1 cellular context compared by ENCODE assay signal in the genomic region with DNA sequence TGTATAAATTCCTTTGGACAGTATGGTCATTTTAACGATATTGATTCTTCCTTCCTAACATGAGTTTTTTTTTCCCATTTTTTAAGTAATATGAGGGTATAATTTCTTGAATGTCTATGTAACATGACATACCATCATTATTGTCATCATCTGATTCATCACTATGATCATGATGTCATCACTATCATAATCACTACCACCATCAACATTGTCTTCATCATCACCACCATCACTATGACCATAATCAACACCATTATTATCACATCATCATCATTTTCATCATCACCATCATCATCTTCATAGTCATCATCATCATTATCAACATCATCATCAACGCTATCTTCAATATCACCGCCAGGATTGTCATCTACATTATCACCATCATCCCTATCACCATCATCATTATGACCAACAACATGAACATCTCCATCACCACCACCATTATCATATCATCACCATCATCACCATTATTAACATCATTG.
TF ChIP-seq lines count a peak whose summit lies in the region.

No MANE protein-coding gene starts in this region.

TF ChIP-seq in HepG2, 621 proteins besides CTCF, POLR2A, EP300 and RAD21 (continued from another document):
- TF ChIP-seq, protein P1, sequence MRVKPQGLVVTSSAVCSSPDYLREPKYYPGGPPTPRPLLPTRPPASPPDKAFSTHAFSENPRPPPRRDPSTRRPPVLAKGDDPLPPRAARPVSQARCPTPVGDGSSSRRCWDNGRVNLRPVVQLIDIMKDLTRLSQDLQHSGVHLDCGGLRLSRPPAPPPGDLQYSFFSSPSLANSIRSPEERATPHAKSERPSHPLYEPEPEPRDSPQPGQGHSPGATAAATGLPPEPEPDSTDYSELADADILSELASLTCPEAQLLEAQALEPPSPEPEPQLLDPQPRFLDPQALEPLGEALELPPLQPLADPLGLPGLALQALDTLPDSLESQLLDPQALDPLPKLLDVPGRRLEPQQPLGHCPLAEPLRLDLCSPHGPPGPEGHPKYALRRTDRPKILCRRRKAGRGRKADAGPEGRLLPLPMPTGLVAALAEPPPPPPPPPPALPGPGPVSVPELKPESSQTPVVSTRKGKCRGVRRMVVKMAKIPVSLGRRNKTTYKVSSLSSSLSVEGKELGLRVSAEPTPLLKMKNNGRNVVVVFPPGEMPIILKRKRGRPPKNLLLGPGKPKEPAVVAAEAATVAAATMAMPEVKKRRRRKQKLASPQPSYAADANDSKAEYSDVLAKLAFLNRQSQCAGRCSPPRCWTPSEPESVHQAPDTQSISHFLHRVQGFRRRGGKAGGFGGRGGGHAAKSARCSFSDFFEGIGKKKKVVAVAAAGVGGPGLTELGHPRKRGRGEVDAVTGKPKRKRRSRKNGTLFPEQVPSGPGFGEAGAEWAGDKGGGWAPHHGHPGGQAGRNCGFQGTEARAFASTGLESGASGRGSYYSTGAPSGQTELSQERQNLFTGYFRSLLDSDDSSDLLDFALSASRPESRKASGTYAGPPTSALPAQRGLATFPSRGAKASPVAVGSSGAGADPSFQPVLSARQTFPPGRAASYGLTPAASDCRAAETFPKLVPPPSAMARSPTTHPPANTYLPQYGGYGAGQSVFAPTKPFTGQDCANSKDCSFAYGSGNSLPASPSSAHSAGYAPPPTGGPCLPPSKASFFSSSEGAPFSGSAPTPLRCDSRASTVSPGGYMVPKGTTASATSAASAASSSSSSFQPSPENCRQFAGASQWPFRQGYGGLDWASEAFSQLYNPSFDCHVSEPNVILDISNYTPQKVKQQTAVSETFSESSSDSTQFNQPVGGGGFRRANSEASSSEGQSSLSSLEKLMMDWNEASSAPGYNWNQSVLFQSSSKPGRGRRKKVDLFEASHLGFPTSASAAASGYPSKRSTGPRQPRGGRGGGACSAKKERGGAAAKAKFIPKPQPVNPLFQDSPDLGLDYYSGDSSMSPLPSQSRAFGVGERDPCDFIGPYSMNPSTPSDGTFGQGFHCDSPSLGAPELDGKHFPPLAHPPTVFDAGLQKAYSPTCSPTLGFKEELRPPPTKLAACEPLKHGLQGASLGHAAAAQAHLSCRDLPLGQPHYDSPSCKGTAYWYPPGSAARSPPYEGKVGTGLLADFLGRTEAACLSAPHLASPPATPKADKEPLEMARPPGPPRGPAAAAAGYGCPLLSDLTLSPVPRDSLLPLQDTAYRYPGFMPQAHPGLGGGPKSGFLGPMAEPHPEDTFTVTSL (CRISPR knock-in tag; IDR thresholded peaks at IDR 0.05; ENCODE audit: borderline replicate concordance): no peak
- TF ChIP-seq KAT2B (IDR thresholded peaks at IDR 0.05; ENCODE audit: borderline replicate concordance, low read depth, low read length): no peak
- TF ChIP-seq, protein P2, sequence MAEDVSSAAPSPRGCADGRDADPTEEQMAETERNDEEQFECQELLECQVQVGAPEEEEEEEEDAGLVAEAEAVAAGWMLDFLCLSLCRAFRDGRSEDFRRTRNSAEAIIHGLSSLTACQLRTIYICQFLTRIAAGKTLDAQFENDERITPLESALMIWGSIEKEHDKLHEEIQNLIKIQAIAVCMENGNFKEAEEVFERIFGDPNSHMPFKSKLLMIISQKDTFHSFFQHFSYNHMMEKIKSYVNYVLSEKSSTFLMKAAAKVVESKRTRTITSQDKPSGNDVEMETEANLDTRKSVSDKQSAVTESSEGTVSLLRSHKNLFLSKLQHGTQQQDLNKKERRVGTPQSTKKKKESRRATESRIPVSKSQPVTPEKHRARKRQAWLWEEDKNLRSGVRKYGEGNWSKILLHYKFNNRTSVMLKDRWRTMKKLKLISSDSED (CRISPR knock-in tag; IDR thresholded peaks at IDR 0.05): no peak
